1 cellular context compared by ENCODE assay signal in genomic region chr2:101400048-101400447, GRCh38.
TF ChIP-seq lines count a peak whose summit lies in the region.

No MANE protein-coding gene starts in this region.

TF ChIP-seq in HepG2, 621 proteins besides CTCF, POLR2A, EP300 and RAD21 (continued from another document):
- TF ChIP-seq ZNF318 (CRISPR knock-in tag; IDR thresholded peaks at IDR 0.05) (no peak), ZSCAN9 (CRISPR knock-in tag; IDR thresholded peaks at IDR 0.05; ENCODE audit: borderline replicate concordance) (no peak), DMTF1 (CRISPR knock-in tag; IDR thresholded peaks at IDR 0.05) (no peak)
TF ChIP-seq in HepG2: peak in this region for 0.
